In genomic region chrX:102659790-102660757, GRCh38 we compare ENCODE assay signal across 1 cellular context.
A peak's percentile ranks its signal among the peaks of the same experiment; 100 is the strongest.
TF ChIP-seq lines count a peak whose summit lies in the region.

No MANE protein-coding gene starts in this region.

TF ChIP-seq in HepG2, 621 proteins besides CTCF, POLR2A, EP300 and RAD21 (continued from another document and continues in another):
- TF ChIP-seq ZNF281 (CRISPR knock-in tag; IDR thresholded peaks at IDR 0.05; ENCODE audit: borderline replicate concordance): peak; percentile 91
- peak; percentile 64 for TF ChIP-seq POLR2G (IDR thresholded peaks at IDR 0.05; ENCODE audit: low read depth, low read length)
- no peak for TF ChIP-seq BATF2 (CRISPR knock-in tag; IDR thresholded peaks at IDR 0.05)
- no peak for TF ChIP-seq ZNF652 (CRISPR knock-in tag; IDR thresholded peaks at IDR 0.05; ENCODE audit: borderline replicate concordance, low read depth)
- TF ChIP-seq MAF1 (CRISPR knock-in tag; IDR thresholded peaks at IDR 0.05; ENCODE audit: borderline replicate concordance): no peak
- TF ChIP-seq GATA4 (IDR thresholded peaks at IDR 0.05; ENCODE audit: borderline replicate concordance, low read depth): no peak
- TF ChIP-seq FIP1L1 (IDR thresholded peaks at IDR 0.05; ENCODE audit: borderline replicate concordance, insufficient read depth, low read depth, low read length): no peak
- no peak for TF ChIP-seq SKI (IDR thresholded peaks at IDR 0.05; ENCODE audit: partially characterized antibody)
- no peak for TF ChIP-seq ZFAT (CRISPR knock-in tag; conservative IDR thresholded peaks at IDR 0.05)
- TF ChIP-seq LCORL (IDR thresholded peaks at IDR 0.05): no peak
- TF ChIP-seq LCORL (CRISPR knock-in tag; IDR thresholded peaks at IDR 0.05): peak; percentile 44; the same call in 1 of the 2 replicates
- peak; percentile 75; the same call in 1 of the 2 replicates for TF ChIP-seq MXD4 (CRISPR knock-in tag; IDR thresholded peaks at IDR 0.05)
- TF ChIP-seq ZNF382 (CRISPR knock-in tag; IDR thresholded peaks at IDR 0.05; ENCODE audit: borderline replicate concordance): no peak
- no peak for TF ChIP-seq ZBTB3 (CRISPR knock-in tag; IDR thresholded peaks at IDR 0.05; ENCODE audit: borderline replicate concordance, low read depth)
- no peak for TF ChIP-seq KIAA2018 (CRISPR knock-in tag; IDR thresholded peaks at IDR 0.05; ENCODE audit: borderline replicate concordance)
- TF ChIP-seq ZNF777 (CRISPR knock-in tag; IDR thresholded peaks at IDR 0.05): no peak
- TF ChIP-seq MEF2D (CRISPR knock-in tag; IDR thresholded peaks at IDR 0.05): no peak
- TF ChIP-seq ZBTB44 (CRISPR knock-in tag; IDR thresholded peaks at IDR 0.05): no peak
- no peak for TF ChIP-seq ZBTB39 (CRISPR knock-in tag; IDR thresholded peaks at IDR 0.05)
- no peak for TF ChIP-seq PHF5A (CRISPR knock-in tag; IDR thresholded peaks at IDR 0.05; ENCODE audit: low read depth, unreplicated experiment)
- TF ChIP-seq MIXL1 (CRISPR knock-in tag; IDR thresholded peaks at IDR 0.05): no peak
- no peak for TF ChIP-seq STAT6 (CRISPR knock-in tag; IDR thresholded peaks at IDR 0.05; ENCODE audit: borderline replicate concordance)
- no peak for TF ChIP-seq HIVEP1 (CRISPR knock-in tag; IDR thresholded peaks at IDR 0.05)
- no peak for TF ChIP-seq FOXO1 (CRISPR knock-in tag; IDR thresholded peaks at IDR 0.05)
- 0 out of 2 replicates have a peak, but pooled peaks have one; percentile 17 for TF ChIP-seq THAP11 (CRISPR knock-in tag; IDR thresholded peaks at IDR 0.05)
- TF ChIP-seq KDM5A (IDR thresholded peaks at IDR 0.05; ENCODE audit: borderline replicate concordance, low read length): no peak; the same call in 1 of the 2 replicates
- no peak for TF ChIP-seq ZNF280B (CRISPR knock-in tag; IDR thresholded peaks at IDR 0.05; ENCODE audit: borderline replicate concordance)
- TF ChIP-seq DZIP1 (CRISPR knock-in tag; IDR thresholded peaks at IDR 0.05): no peak
- TF ChIP-seq JUNB (CRISPR knock-in tag; IDR thresholded peaks at IDR 0.05; ENCODE audit: borderline replicate concordance): no peak
- TF ChIP-seq NCOA2 (CRISPR knock-in tag; IDR thresholded peaks at IDR 0.05): no peak
- no peak for TF ChIP-seq TAF15 (IDR thresholded peaks at IDR 0.05; ENCODE audit: low read depth, low read length, poor library complexity, severe bottlenecking)
- TF ChIP-seq ZNF570 (CRISPR knock-in tag; IDR thresholded peaks at IDR 0.05; ENCODE audit: borderline replicate concordance): no peak
- TF ChIP-seq ZC3H4 (CRISPR knock-in tag; IDR thresholded peaks at IDR 0.05; ENCODE audit: borderline replicate concordance): no peak
- TF ChIP-seq TOE1 (CRISPR knock-in tag; IDR thresholded peaks at IDR 0.05): no peak
